Comparison of ENCODE assay signal across 8 cellular contexts in genomic region chr3:126704494-126705214, GRCh38. TPM values are rescaled to one million over a fixed set of nuclear protein-coding genes. Genes with fewer than 3 reads are reported as not detected.
A peak's percentile ranks its signal among the peaks of the same experiment; 100 is the strongest.
DNase-seq lines count a peak whose midpoint lies in the region; ATAC-seq and TF ChIP-seq lines count a peak whose summit lies in the region.

No MANE protein-coding gene starts in this region.

- CTCF ChIA-PET in A673 (lab: Charles Lee): no interaction called here

- peaks cover 4% of the 10 kb centered on the region for H3K36me3 Mint-ChIP-seq in chondrocyte (ENCODE audit: low read depth)

- H3K4me3 Mint-ChIP-seq in chondrocyte (ENCODE audit: unreplicated experiment): peak overlapping the region; percentile 91

- H3K27me3 Mint-ChIP-seq in chondrocyte (ENCODE audit: low read depth): peaks cover 9% of the 10 kb centered on the region

- H3K4me1 ChIP-seq in A673 (ENCODE audit: insufficient read depth, low read length, poor library complexity, severe bottlenecking) (peaks cover 6% of the 10 kb centered on the region), Loucy (ENCODE audit: insufficient read depth, low read length, poor library complexity, severe bottlenecking) (peaks cover 33% of the 10 kb centered on the region), mononuclear cell (ENCODE audit: insufficient read depth, low read length) (peaks cover 7% of the 10 kb centered on the region)

- in situ Hi-C loops in KBM-7 (cut with MboI; ENCODE audit: low pct_unique_long_range_greater_than_20kb, low sequenced_read_pairs): no loop called here

- H3K9me2 ChIP-seq in Loucy (replicated peaks; ENCODE audit: low read depth, low read length): no peaks in the 10 kb centered on the region

- BruUV-seq in A673 (replicated peaks; lab: Mats Ljungman, UMichigan): no TSS peak

- intact Hi-C loops in A673 (cut with micrococcal nuclease; ENCODE audit: unreplicated experiment): no loop called here

- H3K36me3 ChIP-seq in A673 (ENCODE audit: insufficient read depth, low read length, poor library complexity, severe bottlenecking): no peaks in the 10 kb centered on the region
- no peaks in the 10 kb centered on the region for H3K36me3 ChIP-seq in Loucy (ENCODE audit: insufficient read depth, low read length)

- H4K20me1 ChIP-seq in Loucy (ENCODE audit: insufficient read depth, low read length, poor library complexity, severe bottlenecking): no peaks in the 10 kb centered on the region

- H3F3A ChIP-seq in Loucy (ENCODE audit: low read depth): no peaks in the 10 kb centered on the region

- peaks cover 5% of the 10 kb centered on the region for H3K9me3 Mint-ChIP-seq in chondrocyte (ENCODE audit: low read depth)

- TF ChIP-seq CTCF in A673 (conservative IDR thresholded peaks at IDR 0.05; ENCODE audit: low read depth, low read length) (no peak), Loucy (conservative IDR thresholded peaks at IDR 0.05; ENCODE audit: low read length) (no peak), chondrocyte (IDR thresholded peaks at IDR 0.05) (no peak)

- H2AFZ ChIP-seq in Loucy (ENCODE audit: low read length): peak overlapping the region; percentile 85; the same call in 1 of the 2 replicates

- peak overlapping the region; percentile 6 for H3K27ac Mint-ChIP-seq in chondrocyte (ENCODE audit: unreplicated experiment)

- POLR2A ChIA-PET in A673 (lab: Charles Lee; ENCODE audit: low non-redundant PET): interaction anchor here (0.7 kb wide), 1 partner anchor 105 kb away, joined by 3 read pairs; no protein-coding TSS in a partner anchor

- peak overlapping the region; percentile 63 for H3K9ac ChIP-seq in Loucy (ENCODE audit: low read depth, low read length, poor library complexity, severe bottlenecking)

- peak; percentile 17 for ATAC-seq in GM18502 (IDR thresholded peaks at IDR 0.05; ENCODE audit: poor library complexity, unreplicated experiment)

- H3K4me1 Mint-ChIP-seq in chondrocyte (ENCODE audit: low read depth): peaks cover 17% of the 10 kb centered on the region

- H3K27me3 ChIP-seq in A673 (replicated peaks; ENCODE audit: insufficient read depth, low read depth, low read length, poor library complexity) (no peaks in the 10 kb centered on the region), Loucy (ENCODE audit: insufficient read depth, low read length, poor library complexity, severe bottlenecking) (no peaks in the 10 kb centered on the region), mononuclear cell (ENCODE audit: insufficient read depth, low read length) (peaks cover 26% of the 10 kb centered on the region)

- H3K9me3 ChIP-seq in A673 (ENCODE audit: low read depth, low read length, poor library complexity, severe bottlenecking) (peaks cover 2% of the 10 kb centered on the region), Loucy (ENCODE audit: insufficient read depth, low read depth, low read length) (no peaks in the 10 kb centered on the region), mononuclear cell (ENCODE audit: low read depth, low read length) (no peaks in the 10 kb centered on the region)

- H3K79me2 ChIP-seq in Loucy (ENCODE audit: insufficient read depth, low read length): peaks cover 15% of the 10 kb centered on the region; the same call in 1 of the 2 replicates

- H3K4me3 ChIP-seq in A673 (ENCODE audit: low read depth, low read length, poor library complexity, severe bottlenecking) (peak overlapping the region; percentile 87), Loucy (ENCODE audit: low read length, poor library complexity, severe bottlenecking) (peak overlapping the region; percentile 80), mononuclear cell (ENCODE audit: low read length) (peak overlapping the region; percentile 59)

- H3K27ac ChIP-seq in A673 (ENCODE audit: low read depth, low read length, poor library complexity, severe bottlenecking): peak overlapping the region; percentile 67

- peak; percentile 20 for DNase-seq in A673 (ENCODE audit: low spot score)
- no peak for DNase-seq in chondrocyte (ENCODE audit: low spot score)
- DNase-seq in KBM-7: no peak
- no peak for DNase-seq in T1000 (lab: John Stamatoyannopoulos, UW)
- DNase-seq in 8988T: no peak

- H3K4me2 ChIP-seq in Loucy (ENCODE audit: low read depth, low read length, poor library complexity, severe bottlenecking): peak overlapping the region; percentile 95

RNA-seq across cellular contexts. Expression of gene CHCHD6, which starts 0.6 kb away (rescaled TPM):
- 23.3 and 24.8 TPM in 2 replicates for total RNA-seq in A673 (2021)
- 15.2 to 17.1 TPM (median 15.3 TPM) in 3 replicates for total RNA-seq in chondrocyte
- total RNA-seq in mononuclear cell: 3.4 TPM

RNA-seq across cellular contexts. Expression of gene TXNRD3, which starts 49.7 kb away (rescaled TPM):
- total RNA-seq in A673 (2021) (4.1 and 5.5 TPM in 2 replicates), chondrocyte (11.3 to 15.1 TPM (median 14.2 TPM) in 3 replicates), mononuclear cell (1.4 TPM)
